Comparison of ENCODE assay signal across 19 cellular contexts in the genomic region with DNA sequence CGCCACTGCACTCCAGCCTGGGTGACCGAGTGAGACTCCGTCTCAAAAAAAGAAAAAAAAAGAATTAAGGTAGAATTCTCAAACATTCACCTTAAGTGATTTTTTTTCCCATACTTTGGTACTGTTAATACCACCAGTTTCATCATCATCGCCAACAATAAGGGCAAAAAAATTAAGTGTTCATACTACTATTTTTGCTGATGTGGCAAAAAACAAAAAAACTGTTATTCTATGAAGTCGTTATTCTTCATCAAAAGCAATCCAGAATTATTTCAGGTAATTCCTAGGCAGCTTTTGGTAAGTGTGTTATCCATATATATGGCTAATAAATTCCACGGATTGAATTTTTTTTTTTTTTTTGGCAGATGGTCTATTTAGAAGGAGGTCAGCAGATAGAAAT.
DNase-seq lines count a peak whose midpoint lies in the region; ATAC-seq, FAIRE-seq and TF ChIP-seq lines count a peak whose summit lies in the region.
"Had no signal": no experiment of that assay in that cellular context is flagged by ENCODE, and none has a peak within 500 bp of the region (broad histone marks: within the 10 kb centered on the region; RNA-seq: fewer than 3 reads in every experiment).

No MANE protein-coding gene starts in this region.

- H3K9me3 ChIP-seq in A549 (no peaks in the 10 kb centered on the region), K562 (replicated peaks; ENCODE audit: control insufficient read depth, insufficient read depth, low read depth, low read length) (no peaks in the 10 kb centered on the region)

- POLR2A ChIA-PET in A549 (lab: Yijun Ruan, JAX) (no interaction called here), K562 (lab: Yijun Ruan, JAX) (no interaction called here)

- ATAC-seq in A549 (no peak), K562 (no peak), foreskin keratinocyte (no peak)
- ATAC-seq: CD8-positive, alpha-beta T cell had no signal

- H3K27me3 ChIP-seq in K562 (ENCODE audit: control insufficient read depth in 2 of 2, insufficient read depth in 2 of 2, low read length in 2 of 2): no peaks in the 10 kb centered on the region
- H3K27me3 ChIP-seq in foreskin keratinocyte: no peaks in the 10 kb centered on the region
- H3K27me3 ChIP-seq: BLaER1 treated with 17β-estradiol and CSF1 and Interleukin-3, amounts not matched to agents 10 nM and 100 nM had no signal

- TF ChIP-seq RAD21 in A549 (conservative IDR thresholded peaks at IDR 0.05 in 1 of 2, IDR thresholded peaks at IDR 0.05 in 1 of 2) (no peak), K562 (CRISPR knock-in tag; conservative IDR thresholded peaks at IDR 0.05 in 1 of 2, IDR thresholded peaks at IDR 0.05 in 1 of 2) (no peak)

- H3K4me3 ChIP-seq in A549: no peak overlapping the region
- no peak overlapping the region for H3K4me3 ChIP-seq in K562
- H3K4me3 ChIP-seq: BLaER1 treated with 17β-estradiol and CSF1 and Interleukin-3, amounts not matched to agents 10 nM and 100 nM had no signal

- BruUV-seq in K562 (replicated peaks; lab: Mats Ljungman, UMichigan): no TSS peak

- intact Hi-C loops in K562 (cut with micrococcal nuclease): no loop called here

- DNase-seq in A549 (ENCODE audit: low read depth in 1 of 2, low spot score in 1 of 2): no peak
- DNase-seq in D721Med (ENCODE audit: insufficient read length, low spot score): no peak
- no peak for DNase-seq in K562 (ENCODE audit: extremely low read depth in 1 of 4, low spot score in 3 of 4)
- no peak for DNase-seq in NCI-H2171 (lab: John Stamatoyannopoulos, UW)
- DNase-seq in foreskin keratinocyte: no peak
- DNase-seq in stimulated activated naive CD4-positive, alpha-beta T cell (lab: John Stamatoyannopoulos, UW): no peak
- DNase-seq: 8988T; AML-193; CD4-positive, alpha-beta T cell; CD8-positive, alpha-beta T cell; COR-L47; DMS79 treated with DMSO at 0.1 percent for 48 hours; GF-D8 had no signal

- H3K36me3 ChIP-seq in K562 (ENCODE audit: control insufficient read depth, insufficient read depth, low read length): no peaks in the 10 kb centered on the region
- H3K36me3 ChIP-seq: BLaER1 treated with 17β-estradiol and CSF1 and Interleukin-3, amounts not matched to agents 10 nM and 100 nM had no signal

- no peak overlapping the region for H3K4me2 ChIP-seq in A549
- no peak overlapping the region for H3K4me2 ChIP-seq in K562 (ENCODE audit: insufficient read depth, low read length)
- H3K4me2 ChIP-seq: BLaER1 treated with 17β-estradiol and CSF1 and Interleukin-3, amounts not matched to agents 10 nM and 100 nM had no signal

- in situ Hi-C loops in K562 (cut with MboI): no loop called here

- FAIRE-seq in A549 (lab: Jason Lieb, UNC): no peak
- FAIRE-seq in D721Med (lab: Jason Lieb, UNC): peak; percentile 41
- no peak for FAIRE-seq in K562 (lab: Jason Lieb, UNC)
- FAIRE-seq: A204.1, G401.6, GM12891, GM19239 had no signal

- H3K27ac ChIP-seq in A549: no peak overlapping the region
- no peak overlapping the region for H3K27ac ChIP-seq in K562 (ENCODE audit: extremely low read depth, low read depth, low read length)
- no peak overlapping the region for H3K27ac ChIP-seq in foreskin keratinocyte
- H3K27ac ChIP-seq: BLaER1 treated with 17β-estradiol and CSF1 and Interleukin-3, amounts not matched to agents 10 nM and 100 nM; C4-2B had no signal

- TF ChIP-seq POLR2A in A549 (IDR thresholded peaks at IDR 0.05; ENCODE audit: low read length) (no peak), K562 (conservative IDR thresholded peaks at IDR 0.05) (no peak)

- H3K9ac ChIP-seq in K562 (ENCODE audit: insufficient read depth in 1 of 2, low read depth in 2 of 2, low read length in 2 of 2): no peak overlapping the region
- H3K9ac ChIP-seq: BLaER1 treated with 17β-estradiol and CSF1 and Interleukin-3, amounts not matched to agents 10 nM and 100 nM had no signal

- 37% methylated on average over 6 of the region's 6 CpGs for WGBS in A549 (ENCODE audit: missing lambda C conversion rate)
- WGBS in K562 (ENCODE audit: insufficient coverage, low coverage, missing lambda C conversion rate): 0% methylated on average over 4 of the region's 6 CpGs

- TF ChIP-seq EP300 in A549 (IDR thresholded peaks at IDR 0.05) (no peak), K562 (IDR thresholded peaks at IDR 0.05; ENCODE audit: low read length) (no peak)

- H2AFZ ChIP-seq in K562 (ENCODE audit: low read depth, low read length): no peak overlapping the region

- no peaks in the 10 kb centered on the region for H3K9me1 ChIP-seq in K562 (ENCODE audit: control insufficient read depth, insufficient read depth, low read length)

- CTCF ChIA-PET in A549 (lab: Yijun Ruan, JAX) (no interaction called here), K562 (lab: Yijun Ruan, JAX; ENCODE audit: low intra/inter-chr PET ratio) (no interaction called here)

- H4K20me1 ChIP-seq in K562 (replicated peaks; ENCODE audit: control insufficient read depth, insufficient read depth, low read length): no peaks in the 10 kb centered on the region
- H4K20me1 ChIP-seq: BLaER1 treated with 17β-estradiol and CSF1 and Interleukin-3, amounts not matched to agents 10 nM and 100 nM had no signal

- TF ChIP-seq CTCF in A549 (IDR thresholded peaks at IDR 0.05) (no peak), D721Med (IDR thresholded peaks at IDR 0.05; ENCODE audit: insufficient read depth, missing control alignments) (no peak), K562 (IDR thresholded peaks at IDR 0.05 in 2 of 3, conservative IDR thresholded peaks at IDR 0.05 in 1 of 3; ENCODE audit: insufficient read depth in 2 of 3, low read depth in 1 of 3, low read length in 3 of 3) (no peak), foreskin keratinocyte (conservative IDR thresholded peaks at IDR 0.05) (no peak)

- H3K4me1 ChIP-seq in A549 (no peaks in the 10 kb centered on the region), K562 (replicated peaks in 1 of 2; ENCODE audit: control insufficient read depth in 2 of 2, insufficient read depth in 2 of 2, low read length in 2 of 2) (no peaks in the 10 kb centered on the region), foreskin keratinocyte (no peaks in the 10 kb centered on the region)
- H3K4me1 ChIP-seq: BLaER1 treated with 17β-estradiol and CSF1 and Interleukin-3, amounts not matched to agents 10 nM and 100 nM had no signal

- H3K79me2 ChIP-seq in K562 (ENCODE audit: control insufficient read depth, insufficient read depth, low read length): no peaks in the 10 kb centered on the region

TF ChIP-seq in A549, 52 proteins besides CTCF, POLR2A, EP300 and RAD21:
- TF ChIP-seq ZNF302 (CRISPR knock-in tag; IDR thresholded peaks at IDR 0.05): no peak
- peak; percentile 95 for TF ChIP-seq MAFK (IDR thresholded peaks at IDR 0.05; ENCODE audit: partially characterized antibody)

TF ChIP-seq in K562, 482 proteins besides CTCF, POLR2A, EP300 and RAD21 (continues in another document):
- no peak for TF ChIP-seq BRCA1 (IDR thresholded peaks at IDR 0.05)
- no peak for TF ChIP-seq BRCA1 (CRISPR knock-in tag; IDR thresholded peaks at IDR 0.05)
- TF ChIP-seq, protein P1, sequence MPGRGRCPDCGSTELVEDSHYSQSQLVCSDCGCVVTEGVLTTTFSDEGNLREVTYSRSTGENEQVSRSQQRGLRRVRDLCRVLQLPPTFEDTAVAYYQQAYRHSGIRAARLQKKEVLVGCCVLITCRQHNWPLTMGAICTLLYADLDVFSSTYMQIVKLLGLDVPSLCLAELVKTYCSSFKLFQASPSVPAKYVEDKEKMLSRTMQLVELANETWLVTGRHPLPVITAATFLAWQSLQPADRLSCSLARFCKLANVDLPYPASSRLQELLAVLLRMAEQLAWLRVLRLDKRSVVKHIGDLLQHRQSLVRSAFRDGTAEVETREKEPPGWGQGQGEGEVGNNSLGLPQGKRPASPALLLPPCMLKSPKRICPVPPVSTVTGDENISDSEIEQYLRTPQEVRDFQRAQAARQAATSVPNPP (IDR thresholded peaks at IDR 0.05; ENCODE audit: borderline replicate concordance, insufficient read depth, insufficient read length): no peak
- no peak for TF ChIP-seq MECOM (CRISPR knock-in tag; IDR thresholded peaks at IDR 0.05)
- TF ChIP-seq IRF2 (CRISPR knock-in tag; IDR thresholded peaks at IDR 0.05): no peak
- no peak for TF ChIP-seq ZNF668 (CRISPR knock-in tag; IDR thresholded peaks at IDR 0.05)
- TF ChIP-seq, protein P2, sequence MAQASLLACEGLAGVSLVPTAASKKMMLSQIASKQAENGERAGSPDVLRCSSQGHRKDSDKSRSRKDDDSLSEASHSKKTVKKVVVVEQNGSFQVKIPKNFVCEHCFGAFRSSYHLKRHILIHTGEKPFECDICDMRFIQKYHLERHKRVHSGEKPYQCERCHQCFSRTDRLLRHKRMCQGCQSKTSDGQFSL (CRISPR knock-in tag; IDR thresholded peaks at IDR 0.05): no peak
- TF ChIP-seq, protein P2 (tag; IDR thresholded peaks at IDR 0.05): no peak
- TF ChIP-seq, protein P3, sequence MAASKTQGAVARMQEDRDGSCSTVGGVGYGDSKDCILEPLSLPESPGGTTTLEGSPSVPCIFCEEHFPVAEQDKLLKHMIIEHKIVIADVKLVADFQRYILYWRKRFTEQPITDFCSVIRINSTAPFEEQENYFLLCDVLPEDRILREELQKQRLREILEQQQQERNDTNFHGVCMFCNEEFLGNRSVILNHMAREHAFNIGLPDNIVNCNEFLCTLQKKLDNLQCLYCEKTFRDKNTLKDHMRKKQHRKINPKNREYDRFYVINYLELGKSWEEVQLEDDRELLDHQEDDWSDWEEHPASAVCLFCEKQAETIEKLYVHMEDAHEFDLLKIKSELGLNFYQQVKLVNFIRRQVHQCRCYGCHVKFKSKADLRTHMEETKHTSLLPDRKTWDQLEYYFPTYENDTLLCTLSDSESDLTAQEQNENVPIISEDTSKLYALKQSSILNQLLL (CRISPR knock-in tag; IDR thresholded peaks at IDR 0.05; ENCODE audit: borderline replicate concordance): no peak
- no peak for TF ChIP-seq CREM (IDR thresholded peaks at IDR 0.05; ENCODE audit: low read depth)
- TF ChIP-seq HNRNPK (IDR thresholded peaks at IDR 0.05; ENCODE audit: low read depth, low read length, poor library complexity, severe bottlenecking): no peak
- TF ChIP-seq PHB (CRISPR knock-in tag; IDR thresholded peaks at IDR 0.05): no peak
- TF ChIP-seq C11orf30 (IDR thresholded peaks at IDR 0.05; ENCODE audit: low read depth): peak; percentile 74
- TF ChIP-seq ZFP36 (IDR thresholded peaks at IDR 0.05; ENCODE audit: low read depth, low read length, partially characterized antibody): no peak
- TF ChIP-seq SREBF2 (CRISPR knock-in tag; IDR thresholded peaks at IDR 0.05): no peak
- peak; percentile 89 for TF ChIP-seq ZNF316 (IDR thresholded peaks at IDR 0.05)
- TF ChIP-seq MAFG (tag; conservative IDR thresholded peaks at IDR 0.05): peak; percentile 84
